Comparison of ENCODE assay signal across 1 cellular context in genomic region chr11:27395556-27396258, GRCh38.
TF ChIP-seq lines count a peak whose summit lies in the region.

No MANE protein-coding gene starts in this region.

TF ChIP-seq in GM23338, 12 proteins besides CTCF, POLR2A, EP300 and RAD21 (continued from another document):
- TF ChIP-seq REST (IDR thresholded peaks at IDR 0.05; ENCODE audit: unreplicated experiment) (no peak), STAT1 (IDR thresholded peaks at IDR 0.05; ENCODE audit: unreplicated experiment) (no peak), ETS1 (IDR thresholded peaks at IDR 0.05) (no peak), ZNF114 (CRISPR knock-in tag; IDR thresholded peaks at IDR 0.05) (no peak), NANOG (IDR thresholded peaks at IDR 0.05; ENCODE audit: borderline replicate concordance) (no peak), CREB1 (CRISPR knock-in tag; IDR thresholded peaks at IDR 0.05; ENCODE audit: low read depth) (no peak)
